ENCODE assay signal across 8 cellular contexts in genomic region chr14:35004839-35005238, GRCh38.
"Had no signal": no experiment of that assay in that cellular context is flagged by ENCODE, and none has a peak within 500 bp of the region (broad histone marks: within the 10 kb centered on the region; RNA-seq: fewer than 3 reads in every experiment).

No MANE protein-coding gene starts in this region.

- ATAC-seq: GM23338 had no signal

- H3K4me3 ChIP-seq: GM23338 had no signal

- H3K4me1 Mint-ChIP-seq: GM23338, H9, IgD-negative memory B cell had no signal

- DNase-seq: H9, HCEC 1CT, KG1 had no signal

- H3K4me2 ChIP-seq: GM23338 had no signal

- FAIRE-seq: H1, H54, HTR-8/SVneo had no signal

- H2AFZ ChIP-seq: GM23338 had no signal

- H3K9me3 Mint-ChIP-seq: GM23338, H9, IgD-negative memory B cell had no signal

- H3K4me3 Mint-ChIP-seq: GM23338, H9, IgD-negative memory B cell had no signal

- H3K27ac Mint-ChIP-seq: GM23338, H9, IgD-negative memory B cell had no signal

- H3K27me3 Mint-ChIP-seq: IgD-negative memory B cell had no signal
